Comparison of ENCODE assay signal across 12 cellular contexts in the genomic region with DNA sequence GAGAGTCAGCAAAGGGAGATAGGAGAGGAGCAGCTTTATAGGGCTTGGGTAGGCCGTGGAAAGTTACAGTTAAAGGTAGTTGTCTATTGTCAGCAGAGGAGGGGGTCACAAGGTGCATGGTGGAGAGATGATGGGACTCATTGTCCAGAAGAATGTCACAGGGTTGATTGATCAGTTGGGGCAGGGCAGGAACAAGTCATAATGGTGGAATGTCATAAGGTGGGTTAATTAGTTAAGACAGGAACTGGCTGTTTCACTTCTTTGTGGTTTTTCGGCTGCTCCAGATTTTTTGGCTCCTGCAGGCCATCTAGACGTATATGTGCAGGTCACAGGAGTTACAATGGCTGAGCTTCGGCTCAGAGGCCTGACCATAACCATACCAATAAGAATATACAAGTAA. TPM values are rescaled to one million over a fixed set of nuclear protein-coding genes. Genes with fewer than 3 reads are reported as not detected.
A peak's percentile ranks its signal among the peaks of the same experiment; 100 is the strongest.
DNase-seq lines count a peak whose midpoint lies in the region; ATAC-seq and TF ChIP-seq lines count a peak whose summit lies in the region.
"Not testable (repeated sequence)": the region's sequence is repeated elsewhere in the genome, so short reads cannot be mapped to it uniquely, and the experiment has no call there.
"Had no signal": no experiment of that assay in that cellular context is flagged by ENCODE, and none has a peak within 500 bp of the region (broad histone marks: within the 10 kb centered on the region; RNA-seq: fewer than 3 reads in every experiment).

No MANE protein-coding gene starts in this region.

- H3K9me2 ChIP-seq in PC-9 (ENCODE audit: insufficient read depth), result not testable (repeated sequence)

- peak overlapping the region; percentile 41; the same call in 1 of the 2 replicates for H2AFZ ChIP-seq in PC-9
- H2AFZ ChIP-seq in trophoblast cell (ENCODE audit: insufficient read depth, low read length, poor library complexity), result not testable (repeated sequence)

- peak overlapping the region; percentile 89 for H4K91ac ChIP-seq in trophoblast cell (ENCODE audit: low read depth, low read length)

- POLR2A ChIA-PET in PC-9 (lab: Charles Lee; ENCODE audit: unreplicated experiment), result interaction anchor here (0.6 to 0.8 kb wide), 5 partner anchors 126 to 1286 kb away, joined by 4 to 9 read pairs (median 7); no protein-coding TSS in a partner anchor

- H4K20me1 ChIP-seq in PC-9 (ENCODE audit: insufficient read depth), result not testable (repeated sequence)

- H3K18ac ChIP-seq in trophoblast cell (ENCODE audit: low read length), result peak overlapping the region; percentile 40

- not testable (repeated sequence) for TF ChIP-seq CTCF in PC-9 (conservative IDR thresholded peaks at IDR 0.05); RWPE2 (IDR thresholded peaks at IDR 0.05; ENCODE audit: poor library complexity, severe bottlenecking)

- H3F3A ChIP-seq in PC-9 (ENCODE audit: insufficient read depth, low read depth), result peaks cover 69% of the 10 kb centered on the region

- peaks cover 30% of the 10 kb centered on the region for H3K79me1 ChIP-seq in trophoblast cell (ENCODE audit: low read length)

- not testable (repeated sequence) for H3K79me2 ChIP-seq in PC-9 (ENCODE audit: low read depth); trophoblast cell (ENCODE audit: control insufficient read depth, insufficient read depth, low read length, poor library complexity)

- H3K27me3 ChIP-seq in PC-9 (ENCODE audit: insufficient read depth, low read depth); RWPE2 (ENCODE audit: insufficient read depth, poor library complexity, severe bottlenecking); trophoblast cell (ENCODE audit: insufficient read depth, low read length): not testable (repeated sequence)

- H3K23ac ChIP-seq in trophoblast cell (ENCODE audit: low read length), result not testable (repeated sequence)

- not testable (repeated sequence) for H3K9ac ChIP-seq in trophoblast cell (ENCODE audit: low read length)

- H3K4me2 ChIP-seq in PC-9, result peak overlapping the region; percentile 76
- not testable (repeated sequence) for H3K4me2 ChIP-seq in trophoblast cell (ENCODE audit: low read length)

- ATAC-seq in RWPE2 (ENCODE audit: low read depth), result not testable (repeated sequence)

- DNase-seq in PC-9, result peak; percentile 55 to 95
- DNase-seq in RWPE2 (ENCODE audit: low spot score); epithelial cell of prostate (ENCODE audit: low read depth, low spot score): not testable (repeated sequence)
- DNase-seq in kidney tubule cell (ENCODE audit: low spot score), result peak; percentile 13
- peak in 1 of 2 donors; percentile 77 for DNase-seq in trophoblast cell

- peak overlapping the region; percentile 96 for H3K27ac ChIP-seq in PC-9
- peak overlapping the region; percentile 24 for H3K27ac ChIP-seq in RWPE2 (ENCODE audit: poor library complexity, severe bottlenecking)
- H3K27ac ChIP-seq in epithelial cell of prostate, result peak overlapping the region; percentile 28
- peak overlapping the region; percentile 86 for H3K27ac ChIP-seq in trophoblast cell (ENCODE audit: low read depth, low read length)

- peak overlapping the region; percentile 54 for H2BK5ac ChIP-seq in trophoblast cell (ENCODE audit: low read depth, low read length, poor library complexity)

- BruUV-seq in PC-9 (replicated peaks; lab: Mats Ljungman, UMichigan), result not testable (repeated sequence)

- not testable (repeated sequence) for H4K8ac ChIP-seq in trophoblast cell (ENCODE audit: low read depth, low read length)

- H3K36me3 ChIP-seq in PC-9 (ENCODE audit: low read depth); RWPE2 (ENCODE audit: low read depth); trophoblast cell (ENCODE audit: control insufficient read depth in 1 of 2, insufficient read depth in 2 of 2, low read length in 2 of 2): not testable (repeated sequence)

- not testable (repeated sequence) for H3K9me3 ChIP-seq in PC-9 (ENCODE audit: insufficient read depth, low read depth); RWPE2 (ENCODE audit: severe bottlenecking); trophoblast cell (ENCODE audit: insufficient read depth, low read depth, low read length)

- H4K12ac ChIP-seq in trophoblast cell (ENCODE audit: low read depth, low read length), result not testable (repeated sequence)

- H2BK12ac ChIP-seq in trophoblast cell (ENCODE audit: low read length), result peak overlapping the region; percentile 91

- peak overlapping the region; percentile 88 for H2BK120ac ChIP-seq in trophoblast cell (ENCODE audit: insufficient read depth, low read length, poor library complexity)

- H2AK5ac ChIP-seq in trophoblast cell (ENCODE audit: low read length), result not testable (repeated sequence)

- not testable (repeated sequence) for H3K4ac ChIP-seq in trophoblast cell (ENCODE audit: low read depth, low read length)

- intact Hi-C loops in PC-9 (cut with micrococcal nuclease; ENCODE audit: unreplicated experiment), result not testable (repeated sequence)

- H3K4me1 ChIP-seq in PC-9 (replicated peaks; ENCODE audit: insufficient read depth) (peaks cover 84% of the 10 kb centered on the region), trophoblast cell (ENCODE audit: control insufficient read depth in 1 of 2, insufficient read depth in 2 of 2, low read length in 2 of 2) (peaks cover 16 to 27% of the 10 kb centered on the region in 2 experiments)
- H3K4me1 ChIP-seq in RWPE2 (ENCODE audit: insufficient read depth, poor library complexity, severe bottlenecking), result not testable (repeated sequence)

- not testable (repeated sequence) for H3K4me3 ChIP-seq in PC-9; RWPE2 (ENCODE audit: severe bottlenecking); trophoblast cell (ENCODE audit: low read depth, low read length)

- WGBS in trophoblast cell (ENCODE audit: extremely low coverage, insufficient coverage, insufficient read length), result no CpG with 5 or more reads among the region's 4 CpGs

- CTCF ChIA-PET in PC-9 (lab: Charles Lee), result not testable (repeated sequence)

- not testable (repeated sequence) for H3K14ac ChIP-seq in trophoblast cell (ENCODE audit: low read length)

RNA-seq across cellular contexts. Expression of gene OR1I1, which starts 11.6 kb away (rescaled TPM):
- total RNA-seq in PC-9 (2021), result not detected in 2 replicates
- polyA plus RNA-seq in trophoblast cell (2013), result not detected in 2 replicates
- total RNA-seq: A172; A673; Calu3; CD4-positive, alpha-beta memory T cell; Daoy; HFFc6 had no signal
- polyA plus RNA-seq: BJ; CD4-positive, alpha-beta memory T cell had no signal

RNA-seq across cellular contexts. Expression of gene CASP14, which starts 21.1 kb away (rescaled TPM):
- total RNA-seq in PC-9 (2021), result 0.58 and 1.9 TPM in 2 replicates
- 0.62 and 0.71 TPM in 2 replicates for polyA plus RNA-seq in trophoblast cell (2013)
- total RNA-seq: A172; A673; Calu3; CD4-positive, alpha-beta memory T cell; Daoy; HFFc6 had no signal
- polyA plus RNA-seq: BJ had no signal

RNA-seq across cellular contexts. Expression of gene SYDE1, which starts 36.8 kb away (rescaled TPM):
- 2.7 and 4.1 TPM in 2 replicates for total RNA-seq in PC-9 (2021)
- 72.8 and 76.1 TPM in 2 replicates for polyA plus RNA-seq in trophoblast cell (2013)
- total RNA-seq: CD4-positive, alpha-beta memory T cell had no signal
- polyA plus RNA-seq: CD4-positive, alpha-beta memory T cell had no signal

Comparison
In these comparisons a context has a peak if more than half of its experiments do, and no peak if none do; other contexts are left out.
1. H3K27ac ChIP-seq: peak in every context shown above with its lines; median percentile 96 in PC-9; 86 in trophoblast cell; 28 in epithelial cell of prostate; 24 in RWPE2.